8 cellular contexts compared by ENCODE assay signal in the genomic region with DNA sequence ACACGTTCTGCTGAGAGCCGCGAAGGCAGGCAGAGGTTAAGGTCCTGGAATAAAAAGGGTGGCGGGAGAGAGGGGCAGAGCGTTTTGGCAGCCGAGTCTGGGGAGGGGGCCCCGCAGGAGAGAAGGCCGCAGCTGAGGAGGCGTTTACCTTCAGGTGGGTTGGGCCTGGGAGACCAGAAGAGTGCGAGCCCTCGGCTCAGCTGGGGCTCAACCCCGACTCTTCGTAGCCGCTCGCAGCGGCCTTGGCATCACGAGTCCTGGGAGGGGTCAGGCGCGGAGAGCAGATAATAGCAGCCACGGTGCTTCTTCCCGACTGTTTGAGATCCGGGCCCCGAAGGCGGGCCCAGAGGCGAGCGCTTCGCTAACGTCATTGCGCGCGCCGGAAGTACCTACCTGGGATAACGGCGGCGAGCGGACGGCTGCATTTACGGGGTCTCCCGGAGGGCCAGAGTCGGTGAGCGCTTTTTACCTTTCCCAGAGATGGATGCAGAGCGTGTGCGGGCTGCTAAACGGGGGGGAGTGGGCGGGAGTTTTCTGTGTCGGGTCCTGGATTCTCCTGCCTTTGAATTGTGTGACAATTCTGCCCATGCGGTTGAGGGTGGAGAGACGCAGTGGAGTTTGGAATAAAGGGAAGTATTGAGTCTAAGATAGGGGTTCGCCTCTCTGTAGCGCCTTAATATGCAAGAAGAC. TPM values are rescaled to one million over a fixed set of nuclear protein-coding genes. Genes with fewer than 3 reads are reported as not detected.
DNase-seq lines count a peak whose midpoint lies in the region; ATAC-seq and TF ChIP-seq lines count a peak whose summit lies in the region.

A gene with protein sequence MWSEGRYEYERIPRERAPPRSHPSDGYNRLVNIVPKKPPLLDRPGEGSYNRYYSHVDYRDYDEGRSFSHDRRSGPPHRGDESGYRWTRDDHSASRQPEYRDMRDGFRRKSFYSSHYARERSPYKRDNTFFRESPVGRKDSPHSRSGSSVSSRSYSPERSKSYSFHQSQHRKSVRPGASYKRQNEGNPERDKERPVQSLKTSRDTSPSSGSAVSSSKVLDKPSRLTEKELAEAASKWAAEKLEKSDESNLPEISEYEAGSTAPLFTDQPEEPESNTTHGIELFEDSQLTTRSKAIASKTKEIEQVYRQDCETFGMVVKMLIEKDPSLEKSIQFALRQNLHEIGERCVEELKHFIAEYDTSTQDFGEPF (plus strand): TSS at position 392 of the 690 bp plus-strand sequence. CDS start 9,736 bp downstream, outside the sequence.
A gene with protein sequence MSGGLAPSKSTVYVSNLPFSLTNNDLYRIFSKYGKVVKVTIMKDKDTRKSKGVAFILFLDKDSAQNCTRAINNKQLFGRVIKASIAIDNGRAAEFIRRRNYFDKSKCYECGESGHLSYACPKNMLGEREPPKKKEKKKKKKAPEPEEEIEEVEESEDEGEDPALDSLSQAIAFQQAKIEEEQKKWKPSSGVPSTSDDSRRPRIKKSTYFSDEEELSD (minus strand): TSS at position 319 of the 690 bp plus-strand sequence. CDS start 1,992 bp downstream, outside the sequence.

- H3K4me1 ChIP-seq in esophagus muscularis mucosa = peaks cover 18 to 46% (median 41%) of the 10 kb centered on the region in 4 donors
- H3K4me1 ChIP-seq in muscle layer of duodenum (ENCODE audit: control insufficient read depth in 1 of 2, insufficient read depth in 2 of 2, low read length in 2 of 2) = peaks cover 14 to 23% of the 10 kb centered on the region in 2 donors

- H3K4me3 ChIP-seq in esophagus muscularis mucosa (peak within 1 kb of the TSS; percentile 67 to 89 (median 76)), muscle layer of duodenum (ENCODE audit: low read depth in 1 of 2, low read length in 2 of 2) (peak within 1 kb of the TSS; percentile 82 to 85)

- WGBS in esophagus muscularis mucosa = 0% methylated on average over 40 of the region's 50 CpGs

- no peaks in the 10 kb centered on the region for H3K9me3 Mint-ChIP-seq in activated T-cell treated with anti-CD3 and anti-CD28 coated beads, Interleukin-2, amount 50 U/mL, for 24 hours

- H3K4me3 Mint-ChIP-seq in activated T-cell treated with anti-CD3 and anti-CD28 coated beads, Interleukin-2, amount 50 U/mL, for 24 hours = peak within 1 kb of the TSS; percentile 99

- no peak for TF ChIP-seq EP300 in esophagus muscularis mucosa (IDR thresholded peaks at IDR 0.05)

- no peaks in the 10 kb centered on the region for H3K27me3 Mint-ChIP-seq in activated T-cell treated with anti-CD3 and anti-CD28 coated beads, Interleukin-2, amount 50 U/mL, for 24 hours

- peaks cover 63% of the 10 kb centered on the region for H3K36me3 Mint-ChIP-seq in activated T-cell treated with anti-CD3 and anti-CD28 coated beads, Interleukin-2, amount 50 U/mL, for 24 hours (ENCODE audit: low read depth)

- peak; percentile 92 for ATAC-seq in GM21526 (IDR thresholded peaks at IDR 0.05; ENCODE audit: low FRiP score, unreplicated experiment)

- peak within 1 kb of the TSS; percentile 97 for H3K27ac Mint-ChIP-seq in activated T-cell treated with anti-CD3 and anti-CD28 coated beads, Interleukin-2, amount 50 U/mL, for 24 hours

- TF ChIP-seq POLR2A in esophagus muscularis mucosa (IDR thresholded peaks at IDR 0.05; ENCODE audit: low read depth) = no peak

- no peaks in the 10 kb centered on the region for H3K9me3 ChIP-seq in esophagus muscularis mucosa
- no peaks in the 10 kb centered on the region for H3K9me3 ChIP-seq in muscle layer of duodenum (ENCODE audit: control insufficient read depth in 1 of 2, low read length in 2 of 2)

- H3K36me3 ChIP-seq in esophagus muscularis mucosa (peaks cover 0 to 21% (median 6%) of the 10 kb centered on the region in 4 donors), muscle layer of duodenum (ENCODE audit: control insufficient read depth in 1 of 2, insufficient read depth in 2 of 2, low read length in 2 of 2) (peaks cover 5 to 14% of the 10 kb centered on the region in 2 donors)

- intact Hi-C loops in esophagus muscularis mucosa (cut with DNase I) = loop anchor here (2.0 to 10.0 kb wide), 3 partner anchors 87 to 184 kb away; a partner anchor contains a TSS

- H3K4me1 Mint-ChIP-seq in activated T-cell treated with anti-CD3 and anti-CD28 coated beads, Interleukin-2, amount 50 U/mL, for 24 hours (ENCODE audit: low read depth) = peaks cover 44% of the 10 kb centered on the region

- H3K27ac ChIP-seq in esophagus muscularis mucosa (replicated peaks in 1 of 4) (peak within 1 kb of the TSS; percentile 85 to 92 (median 88)), muscle layer of duodenum (ENCODE audit: low read length) (peak within 1 kb of the TSS; percentile 92)

- peak in 1 of 3 experiments; percentile 2 for TF ChIP-seq CTCF in esophagus muscularis mucosa (IDR thresholded peaks at IDR 0.05)

- H3K27me3 ChIP-seq in esophagus muscularis mucosa (no peaks in the 10 kb centered on the region), muscle layer of duodenum (ENCODE audit: low read depth, low read length) (no peaks in the 10 kb centered on the region)

- DNase-seq in DMS114 treated with DMSO at 0.1 percent for 48 hours (lab: John Stamatoyannopoulos, UW; ENCODE audit: unreplicated experiment) (peak; percentile 61), HuH-7 (ENCODE audit: low spot score) (peak; percentile 69), esophagus muscularis mucosa (ENCODE audit: extremely low spot score) (peak; percentile 96)
- peak; percentile 86 for DNase-seq in activated T-cell treated with anti-CD3 and anti-CD28 coated beads, Interleukin-2, amount 50 U/mL, for 24 hours
- peak; percentile 60 to 70 for DNase-seq in stimulated activated CD8-positive, alpha-beta memory T cell treated with anti-CD3 and anti-CD28 coated beads, Interleukin-7, amount 100 ng/mL, for 4 hours (ENCODE audit: low read depth in 2 of 2)

TF ChIP-seq in PFSK-1, 5 proteins besides CTCF, POLR2A, EP300 and RAD21:
- 0 out of 2 replicates have a peak, but pooled peaks have one; percentile 33 for TF ChIP-seq SIN3A (IDR thresholded peaks at IDR 0.05; ENCODE audit: borderline replicate concordance, insufficient read depth, low read length)
- TF ChIP-seq TAF1 (IDR thresholded peaks at IDR 0.05; ENCODE audit: borderline replicate concordance, insufficient read depth, low read length) = peak; percentile 86
- TF ChIP-seq, protein P1, sequence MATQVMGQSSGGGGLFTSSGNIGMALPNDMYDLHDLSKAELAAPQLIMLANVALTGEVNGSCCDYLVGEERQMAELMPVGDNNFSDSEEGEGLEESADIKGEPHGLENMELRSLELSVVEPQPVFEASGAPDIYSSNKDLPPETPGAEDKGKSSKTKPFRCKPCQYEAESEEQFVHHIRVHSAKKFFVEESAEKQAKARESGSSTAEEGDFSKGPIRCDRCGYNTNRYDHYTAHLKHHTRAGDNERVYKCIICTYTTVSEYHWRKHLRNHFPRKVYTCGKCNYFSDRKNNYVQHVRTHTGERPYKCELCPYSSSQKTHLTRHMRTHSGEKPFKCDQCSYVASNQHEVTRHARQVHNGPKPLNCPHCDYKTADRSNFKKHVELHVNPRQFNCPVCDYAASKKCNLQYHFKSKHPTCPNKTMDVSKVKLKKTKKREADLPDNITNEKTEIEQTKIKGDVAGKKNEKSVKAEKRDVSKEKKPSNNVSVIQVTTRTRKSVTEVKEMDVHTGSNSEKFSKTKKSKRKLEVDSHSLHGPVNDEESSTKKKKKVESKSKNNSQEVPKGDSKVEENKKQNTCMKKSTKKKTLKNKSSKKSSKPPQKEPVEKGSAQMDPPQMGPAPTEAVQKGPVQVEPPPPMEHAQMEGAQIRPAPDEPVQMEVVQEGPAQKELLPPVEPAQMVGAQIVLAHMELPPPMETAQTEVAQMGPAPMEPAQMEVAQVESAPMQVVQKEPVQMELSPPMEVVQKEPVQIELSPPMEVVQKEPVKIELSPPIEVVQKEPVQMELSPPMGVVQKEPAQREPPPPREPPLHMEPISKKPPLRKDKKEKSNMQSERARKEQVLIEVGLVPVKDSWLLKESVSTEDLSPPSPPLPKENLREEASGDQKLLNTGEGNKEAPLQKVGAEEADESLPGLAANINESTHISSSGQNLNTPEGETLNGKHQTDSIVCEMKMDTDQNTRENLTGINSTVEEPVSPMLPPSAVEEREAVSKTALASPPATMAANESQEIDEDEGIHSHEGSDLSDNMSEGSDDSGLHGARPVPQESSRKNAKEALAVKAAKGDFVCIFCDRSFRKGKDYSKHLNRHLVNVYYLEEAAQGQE (IDR thresholded peaks at IDR 0.05; ENCODE audit: insufficient read depth in 1 of 2, low read depth in 2 of 2, low read length in 2 of 2) = no peak
- TF ChIP-seq FOXP2 (optimal IDR thresholded peaks at IDR 0.05; ENCODE audit: borderline replicate concordance, extremely low read depth, extremely low read length, insufficient read depth) = no peak
- TF ChIP-seq POLR2AphosphoS5 (IDR thresholded peaks at IDR 0.05; ENCODE audit: low read depth, low read length) = peak; percentile 89

RNA-seq across cellular contexts. Expression of the first gene that starts in this region (rescaled TPM):
- polyA plus RNA-seq in PFSK-1 (2012; ENCODE audit: insufficient read length, low read depth) = 16.9 TPM
- 10 to 100 TPM; 40.0 to 45.3 (median 42.1) TPM for total RNA-seq in esophagus muscularis mucosa

RNA-seq across cellular contexts. Expression of the second gene that starts in this region (rescaled TPM):
- polyA plus RNA-seq in PFSK-1 (2012; ENCODE audit: insufficient read length, low read depth) = 63.0 TPM
- 10 to 100 TPM; 36.3 to 71.0 (median 42.4) TPM for total RNA-seq in esophagus muscularis mucosa

Comparison
In these comparisons a context has a peak if more than half of its experiments do, and no peak if none do; other contexts are left out.
1. Peak in every context shown above with its lines: DNase-seq, ATAC-seq, H3K4me3 ChIP-seq and H3K27ac ChIP-seq.